Comparison of ENCODE assay signal across 1 cellular context in the genomic region with DNA sequence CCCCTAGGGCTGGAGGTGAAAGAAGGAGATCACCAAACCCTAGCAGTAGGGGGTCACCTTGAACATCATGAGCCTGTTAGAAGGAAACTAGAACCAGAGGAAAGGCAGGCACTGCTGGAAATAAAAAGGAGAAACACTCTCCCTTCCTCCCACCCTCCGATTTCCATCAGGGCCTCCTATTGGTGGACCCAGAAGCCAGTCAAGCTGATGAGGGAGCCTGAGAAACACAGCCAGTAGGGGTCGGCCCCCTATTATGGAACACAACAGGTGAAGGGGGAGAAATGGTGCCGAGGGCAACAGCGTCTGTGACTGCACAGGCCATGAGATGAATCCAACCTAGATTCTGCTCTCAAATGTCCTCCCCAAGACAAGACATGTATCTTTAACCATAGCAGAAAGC.
TF ChIP-seq lines count a peak whose summit lies in the region.

No MANE protein-coding gene starts in this region.

TF ChIP-seq in K562, 482 proteins besides CTCF, POLR2A, EP300 and RAD21 (continued from another document):
- TF ChIP-seq CHAMP1 (IDR thresholded peaks at IDR 0.05), result no peak
- TF ChIP-seq RBM25 (IDR thresholded peaks at IDR 0.05; ENCODE audit: low read depth, low read length, severe bottlenecking), result peak; percentile 14
